1 cellular context compared by ENCODE assay signal in genomic region chr3:11640009-11640673, GRCh38.
TF ChIP-seq lines count a peak whose summit lies in the region.

No MANE protein-coding gene starts in this region.

TF ChIP-seq in WTC11, 78 proteins besides CTCF, POLR2A, EP300 and RAD21 (continued from another document):
- TF ChIP-seq ATF2 (CRISPR knock-in tag; IDR thresholded peaks at IDR 0.05; ENCODE audit: borderline replicate concordance, low read depth): no peak
- TF ChIP-seq STAT6 (CRISPR knock-in tag; conservative IDR thresholded peaks at IDR 0.05; ENCODE audit: low read depth): no peak
- TF ChIP-seq GRHL2 (CRISPR knock-in tag; IDR thresholded peaks at IDR 0.05; ENCODE audit: insufficient replicate concordance, severe bottlenecking): no peak
- TF ChIP-seq RORB (CRISPR knock-in tag; IDR thresholded peaks at IDR 0.05): no peak
- no peak for TF ChIP-seq MAX (CRISPR knock-in tag; IDR thresholded peaks at IDR 0.05)
- TF ChIP-seq HMGA2 (CRISPR knock-in tag; IDR thresholded peaks at IDR 0.05): no peak
- TF ChIP-seq ZNF219 (CRISPR knock-in tag; IDR thresholded peaks at IDR 0.05; ENCODE audit: borderline replicate concordance): no peak
- TF ChIP-seq, protein P1, sequence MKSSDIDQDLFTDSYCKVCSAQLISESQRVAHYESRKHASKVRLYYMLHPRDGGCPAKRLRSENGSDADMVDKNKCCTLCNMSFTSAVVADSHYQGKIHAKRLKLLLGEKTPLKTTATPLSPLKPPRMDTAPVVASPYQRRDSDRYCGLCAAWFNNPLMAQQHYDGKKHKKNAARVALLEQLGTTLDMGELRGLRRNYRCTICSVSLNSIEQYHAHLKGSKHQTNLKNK (CRISPR knock-in tag; IDR thresholded peaks at IDR 0.05): no peak
- TF ChIP-seq, protein P2, sequence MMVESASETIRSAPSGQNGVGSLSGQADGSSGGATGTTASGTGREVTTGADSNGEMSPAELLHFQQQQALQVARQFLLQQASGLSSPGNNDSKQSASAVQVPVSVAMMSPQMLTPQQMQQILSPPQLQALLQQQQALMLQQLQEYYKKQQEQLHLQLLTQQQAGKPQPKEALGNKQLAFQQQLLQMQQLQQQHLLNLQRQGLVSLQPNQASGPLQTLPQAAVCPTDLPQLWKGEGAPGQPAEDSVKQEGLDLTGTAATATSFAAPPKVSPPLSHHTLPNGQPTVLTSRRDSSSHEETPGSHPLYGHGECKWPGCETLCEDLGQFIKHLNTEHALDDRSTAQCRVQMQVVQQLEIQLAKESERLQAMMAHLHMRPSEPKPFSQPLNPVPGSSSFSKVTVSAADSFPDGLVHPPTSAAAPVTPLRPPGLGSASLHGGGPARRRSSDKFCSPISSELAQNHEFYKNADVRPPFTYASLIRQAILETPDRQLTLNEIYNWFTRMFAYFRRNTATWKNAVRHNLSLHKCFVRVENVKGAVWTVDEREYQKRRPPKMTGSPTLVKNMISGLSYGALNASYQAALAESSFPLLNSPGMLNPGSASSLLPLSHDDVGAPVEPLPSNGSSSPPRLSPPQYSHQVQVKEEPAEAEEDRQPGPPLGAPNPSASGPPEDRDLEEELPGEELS (CRISPR knock-in tag; IDR thresholded peaks at IDR 0.05): no peak
TF ChIP-seq in WTC11: peak in this region for 0.
